Comparison of ENCODE assay signal across 13 cellular contexts in genomic region chr9:105330755-105331154, GRCh38.
DNase-seq lines count a peak whose midpoint lies in the region; ATAC-seq lines count a peak whose summit lies in the region.
"Had no signal": no experiment of that assay in that cellular context is flagged by ENCODE, and none has a peak within 500 bp of the region (broad histone marks: within the 10 kb centered on the region; RNA-seq: fewer than 3 reads in every experiment).

No MANE protein-coding gene starts in this region.

- peak; percentile 58 for ATAC-seq in GM18870 (IDR thresholded peaks at IDR 0.05; ENCODE audit: unreplicated experiment)
- ATAC-seq in GM21717 (IDR thresholded peaks at IDR 0.05; ENCODE audit: unreplicated experiment), result peak; percentile 65
- peak; percentile 65 for ATAC-seq in HG03354 (IDR thresholded peaks at IDR 0.05; ENCODE audit: poor library complexity, severe bottlenecking, unreplicated experiment)
- ATAC-seq in left colon, result peak; percentile 31
- no peak for ATAC-seq in T-cell (replicated peaks in 1 of 4)
- ATAC-seq: HCT116 had no signal

- intact Hi-C loops in left colon (cut with DNase I, micrococcal nuclease), result no loop called here

- H3K27ac Mint-ChIP-seq in T-cell, result no peak overlapping the region
- H3K27ac Mint-ChIP-seq: activated naive CD8-positive, alpha-beta T cell treated with anti-CD3 and anti-CD28 coated beads for 36 hours had no signal

- DNase-seq in left colon, result no peak
- no peak for DNase-seq in T-cell
- no peak for DNase-seq in NCI-H524 treated with DMSO at 0.1 percent for 48 hours (lab: John Stamatoyannopoulos, UW)
- no peak for DNase-seq in HPDE6-E6E7 (ENCODE audit: extremely low spot score)
- no peak for DNase-seq in NCI-H1092 treated with DMSO at 0.1 percent for 48 hours (lab: John Stamatoyannopoulos, UW)
- DNase-seq: activated CD4-positive, alpha-beta T cell treated with anti-CD3 and anti-CD28 coated beads, Interleukin-2, amount 50 U/mL, for 48 hours; activated naive CD8-positive, alpha-beta T cell treated with anti-CD3 and anti-CD28 coated beads for 36 hours; NCI-H524; SW 1271 had no signal

- peaks cover 7% of the 10 kb centered on the region for H3K36me3 Mint-ChIP-seq in T-cell

- H3K4me1 Mint-ChIP-seq in T-cell, result peaks cover 0 to 2% (median 0%) of the 10 kb centered on the region in 3 donors

- no peaks in the 10 kb centered on the region for H3K27me3 Mint-ChIP-seq in T-cell
- H3K27me3 Mint-ChIP-seq: activated naive CD8-positive, alpha-beta T cell treated with anti-CD3 and anti-CD28 coated beads for 36 hours had no signal

- POLR2A ChIA-PET in T-cell (lab: Charles Lee), result no interaction called here

- CTCF ChIA-PET in T-cell (lab: Charles Lee), result no interaction called here

- no peak overlapping the region for H3K4me3 Mint-ChIP-seq in T-cell
- H3K4me3 Mint-ChIP-seq: activated naive CD8-positive, alpha-beta T cell treated with anti-CD3 and anti-CD28 coated beads for 36 hours had no signal

- no peaks in the 10 kb centered on the region for H3K9me3 Mint-ChIP-seq in T-cell
- H3K9me3 Mint-ChIP-seq: activated naive CD8-positive, alpha-beta T cell treated with anti-CD3 and anti-CD28 coated beads for 36 hours had no signal

Comparison
In these comparisons a context has a peak if more than half of its experiments do, and no peak if none do; other contexts are left out.
1. ATAC-seq: peak in GM18870 (single experiment), GM21717 (single experiment), HG03354 (single experiment) and left colon (single experiment); none in T-cell (0 of 4).